10 cellular contexts compared by ENCODE assay signal in genomic region chr19:10797078-10797477, GRCh38. TPM values are rescaled to one million over a fixed set of nuclear protein-coding genes. Genes with fewer than 3 reads are reported as not detected.
DNase-seq lines count a peak whose midpoint lies in the region; ATAC-seq, FAIRE-seq and TF ChIP-seq lines count a peak whose summit lies in the region.
"Had no signal": no experiment of that assay in that cellular context is flagged by ENCODE, and none has a peak within 500 bp of the region (broad histone marks: within the 10 kb centered on the region; RNA-seq: fewer than 3 reads in every experiment).

No MANE protein-coding gene starts in this region.

- 0 out of 2 replicates have a peak, but pooled peaks cover 3% of the 10 kb centered on the region for H3K36me3 ChIP-seq in MM.1S (replicated peaks; ENCODE audit: insufficient read depth, low read length)

- H3K4me2 ChIP-seq in MM.1S (ENCODE audit: low read depth, low read length), result no peak overlapping the region
- H3K4me2 ChIP-seq: SK-N-SH had no signal

- no peaks in the 10 kb centered on the region for H3K27me3 ChIP-seq in MM.1S (replicated peaks; ENCODE audit: insufficient read depth, low read length)

- FAIRE-seq in GM12891 (lab: Jason Lieb, UNC), result no peak

- no peak for ATAC-seq in GM18867 (IDR thresholded peaks at IDR 0.05; ENCODE audit: unreplicated experiment)

- no peaks in the 10 kb centered on the region for H3K4me1 ChIP-seq in MM.1S (ENCODE audit: low read length)

- H2AFZ ChIP-seq in MM.1S (ENCODE audit: low read length), result no peak overlapping the region

- no peaks in the 10 kb centered on the region for H3K79me2 ChIP-seq in MM.1S (ENCODE audit: low read length)

- H3F3A ChIP-seq in MM.1S (ENCODE audit: insufficient read depth, low read length), result no peaks in the 10 kb centered on the region

- no peak overlapping the region for H3K4me3 ChIP-seq in MM.1S (ENCODE audit: low read length)

- DNase-seq in T-helper 1 cell (peak; percentile 27 to 49 (median 40)), MM.1S (no peak), NCI-H446 (lab: John Stamatoyannopoulos, UW) (no peak), GM12891 (ENCODE audit: insufficient read length, low spot score) (no peak)
- peak; percentile 47 for DNase-seq in activated CD8-positive, alpha-beta memory T cell treated with anti-CD3 and anti-CD28 coated beads, Interleukin-2, amount 50 U/mL, for 4 hours
- DNase-seq in stimulated activated CD8-positive, alpha-beta memory T cell treated with anti-CD3 and anti-CD28 coated beads, Interleukin-2, amount 100 ng/mL, for 1 hour (ENCODE audit: low read depth in 2 of 2), result peak; percentile 24 to 26
- DNase-seq: NCI-H1694 had no signal

- no peak for TF ChIP-seq POLR2A in GM12891 (IDR thresholded peaks at IDR 0.05; ENCODE audit: low read depth, low read length)

- H3K27ac ChIP-seq in cingulate gyrus (ENCODE audit: low read depth, low read length), result peak overlapping the region; percentile 63
- H3K27ac ChIP-seq in MM.1S (ENCODE audit: low read length), result no peak overlapping the region

- H3K9me3 ChIP-seq in MM.1S (replicated peaks; ENCODE audit: insufficient read depth, low read length), result no peaks in the 10 kb centered on the region
- H3K9me3 ChIP-seq: SK-N-SH had no signal

- H3K9ac ChIP-seq in MM.1S (ENCODE audit: low read length), result no peak overlapping the region
- H3K9ac ChIP-seq: SK-N-SH had no signal

- no peaks in the 10 kb centered on the region for H3K9me2 ChIP-seq in MM.1S (replicated peaks; ENCODE audit: insufficient read depth, low read length)
- H3K9me2 ChIP-seq: SK-N-SH had no signal

- H4K20me1 ChIP-seq in MM.1S (ENCODE audit: insufficient read depth, low read length), result no peaks in the 10 kb centered on the region

- TF ChIP-seq CTCF in MM.1S (IDR thresholded peaks at IDR 0.05; ENCODE audit: low read length), result no peak

TF ChIP-seq in GM12891, 5 proteins besides CTCF, POLR2A, EP300 and RAD21:
- TF ChIP-seq POU2F2 (IDR thresholded peaks at IDR 0.05; ENCODE audit: low read depth, low read length) (no peak), TAF1 (IDR thresholded peaks at IDR 0.05; ENCODE audit: low read depth, low read length) (no peak), SPI1 (IDR thresholded peaks at IDR 0.05; ENCODE audit: low read depth, low read length) (no peak), POLR2AphosphoS5 (IDR thresholded peaks at IDR 0.05; ENCODE audit: low read depth, low read length) (no peak), PAX5 (IDR thresholded peaks at IDR 0.05; ENCODE audit: insufficient read depth, low read length, severe bottlenecking) (no peak)

RNA-seq across cellular contexts. Expression of gene TMED1, which starts 38.9 kb away (rescaled TPM):
- polyA plus RNA-seq in GM12891 (2012; ENCODE audit: low read depth, missing spikeins), result 12.4 TPM

RNA-seq across cellular contexts. Expression of gene C19orf38, which starts 51.1 kb away (rescaled TPM):
- 5.8 TPM for polyA plus RNA-seq in GM12891 (2012; ENCODE audit: low read depth, missing spikeins)

Comparison
In these comparisons a context has a peak if more than half of its experiments do, and no peak if none do; other contexts are left out.
1. DNase-seq: peak in T-helper 1 cell (5 of 5), activated CD8-positive, alpha-beta memory T cell treated with anti-CD3 and anti-CD28 coated beads, Interleukin-2, amount 50 U/mL, for 4 hours (single experiment) and stimulated activated CD8-positive, alpha-beta memory T cell treated with anti-CD3 and anti-CD28 coated beads, Interleukin-2, amount 100 ng/mL, for 1 hour (2 of 2); none in MM.1S (single experiment), NCI-H446 (0 of 2) and GM12891 (single experiment).